Comparison of ENCODE assay signal across 12 cellular contexts in the genomic region with DNA sequence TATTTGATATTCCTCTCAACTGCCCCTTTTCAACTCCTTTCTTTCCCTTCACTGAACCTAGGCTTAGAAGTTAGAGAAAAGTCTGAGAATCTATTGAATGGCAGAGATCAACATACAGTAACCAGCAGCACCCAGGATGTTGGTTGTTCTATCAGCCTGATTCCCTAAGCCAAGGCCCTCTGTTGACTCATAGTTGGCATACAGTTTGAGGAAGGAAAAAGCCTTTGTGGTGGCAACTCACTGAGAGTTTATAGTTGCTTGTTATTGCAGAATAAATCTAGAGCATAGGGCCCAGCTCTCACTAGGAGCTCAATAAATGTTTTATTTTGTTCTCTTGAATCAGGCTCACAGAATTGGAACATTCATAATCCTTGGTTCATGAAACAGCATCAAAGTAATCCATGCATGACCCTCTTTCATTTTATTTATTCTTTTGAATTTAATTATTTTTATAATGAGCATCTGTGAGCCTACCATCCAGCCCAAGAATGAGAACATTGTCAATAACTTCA.
DNase-seq lines count a peak whose midpoint lies in the region; ATAC-seq and TF ChIP-seq lines count a peak whose summit lies in the region.
"Had no signal": no experiment of that assay in that cellular context is flagged by ENCODE, and none has a peak within 500 bp of the region (broad histone marks: within the 10 kb centered on the region; RNA-seq: fewer than 3 reads in every experiment).

No MANE protein-coding gene starts in this region.

- H3K9me3 ChIP-seq in heart left ventricle = no peaks in the 10 kb centered on the region
- H3K9me3 ChIP-seq in left ventricle myocardium inferior (replicated peaks) = no peaks in the 10 kb centered on the region
- H3K9me3 ChIP-seq in upper lobe of right lung = no peaks in the 10 kb centered on the region
- H3K9me3 ChIP-seq in esophagus muscularis mucosa = no peaks in the 10 kb centered on the region
- H3K9me3 ChIP-seq: HAP-1 had no signal

- H3K4me1 Mint-ChIP-seq in stimulated activated effector memory CD8-positive, alpha-beta T cell treated with anti-CD3 and anti-CD28 coated beads, Interleukin-12 subunit alpha, Interleukin-12 subunit beta, amount 100 ng/mL, for 72 hours = no peaks in the 10 kb centered on the region

- POLR2A ChIA-PET in RWPE1 (lab: Yijun Ruan, JAX; ENCODE audit: low non-redundant PET) = no interaction called here

- no peak for DNase-seq in heart left ventricle
- no peak for DNase-seq in left ventricle myocardium inferior
- peak; percentile 58 for DNase-seq in RWPE1 (ENCODE audit: low spot score)
- DNase-seq in foreskin melanocyte = peak; percentile 50
- no peak for DNase-seq in upper lobe of right lung
- no peak for DNase-seq in esophagus muscularis mucosa (ENCODE audit: extremely low spot score)
- no peak for DNase-seq in stimulated activated effector memory CD8-positive, alpha-beta T cell treated with anti-CD3 and anti-CD28 coated beads, Interleukin-12 subunit alpha, Interleukin-12 subunit beta, amount 100 ng/mL, for 72 hours (ENCODE audit: low spot score in 2 of 2)
- DNase-seq: activated T-cell treated with anti-CD3 and anti-CD28 coated beads, Interleukin-2, amount 50 U/mL, for 4 hours; effector memory CD4-positive, alpha-beta T cell had no signal

- no peak for TF ChIP-seq POLR2A in heart left ventricle (IDR thresholded peaks at IDR 0.05)
- TF ChIP-seq POLR2A in esophagus muscularis mucosa (IDR thresholded peaks at IDR 0.05; ENCODE audit: low read depth) = no peak

- no peaks in the 10 kb centered on the region for H3K9me3 Mint-ChIP-seq in stimulated activated effector memory CD8-positive, alpha-beta T cell treated with anti-CD3 and anti-CD28 coated beads, Interleukin-12 subunit alpha, Interleukin-12 subunit beta, amount 100 ng/mL, for 72 hours

- no peak for TF ChIP-seq EP300 in esophagus muscularis mucosa (IDR thresholded peaks at IDR 0.05)

- H3K27ac Mint-ChIP-seq in stimulated activated effector memory CD8-positive, alpha-beta T cell treated with anti-CD3 and anti-CD28 coated beads, Interleukin-12 subunit alpha, Interleukin-12 subunit beta, amount 100 ng/mL, for 72 hours = no peak overlapping the region

- H3K4me3 ChIP-seq in heart left ventricle (no peak overlapping the region), left ventricle myocardium inferior (no peak overlapping the region), upper lobe of right lung (no peak overlapping the region), esophagus muscularis mucosa (no peak overlapping the region)
- H3K4me3 ChIP-seq: HAP-1, SK-N-MC had no signal

- CTCF ChIA-PET in RWPE1 (lab: Yijun Ruan, JAX) = no interaction called here

- H3K27ac ChIP-seq in heart left ventricle (peak overlapping the region in 1 of 12 donors; percentile 59), left ventricle myocardium inferior (replicated peaks) (no peak overlapping the region), RWPE1 (no peak overlapping the region), upper lobe of right lung (no peak overlapping the region), esophagus muscularis mucosa (replicated peaks in 1 of 4) (no peak overlapping the region)
- H3K27ac ChIP-seq: SK-N-MC had no signal

- H3K4me1 ChIP-seq in heart left ventricle (peaks cover 0 to 41% (median 0%) of the 10 kb centered on the region in 12 donors), left ventricle myocardium inferior (no peaks in the 10 kb centered on the region), upper lobe of right lung (no peaks in the 10 kb centered on the region), esophagus muscularis mucosa (peaks cover 0 to 3% (median 0%) of the 10 kb centered on the region in 4 donors)
- H3K4me1 ChIP-seq: HAP-1 had no signal

- H3K4me3 Mint-ChIP-seq in stimulated activated effector memory CD8-positive, alpha-beta T cell treated with anti-CD3 and anti-CD28 coated beads, Interleukin-12 subunit alpha, Interleukin-12 subunit beta, amount 100 ng/mL, for 72 hours = no peak overlapping the region
- H3K4me3 Mint-ChIP-seq: activated T-cell treated with anti-CD3 and anti-CD28 coated beads, Interleukin-2, amount 50 U/mL, for 4 hours had no signal

- ATAC-seq in heart left ventricle (peak in 3 of 4 donors; percentile 36 to 56 (median 47)), upper lobe of right lung (peak; percentile 91), GM18861 (IDR thresholded peaks at IDR 0.05; ENCODE audit: unreplicated experiment) (no peak)
- ATAC-seq in stimulated activated effector memory CD8-positive, alpha-beta T cell treated with anti-CD3 and anti-CD28 coated beads, Interleukin-12 subunit alpha, Interleukin-12 subunit beta, amount 100 ng/mL, for 72 hours = no peak
- ATAC-seq: activated T-cell treated with anti-CD3 and anti-CD28 coated beads, Interleukin-2, amount 50 U/mL, for 4 hours had no signal

- intact Hi-C loops in heart left ventricle (cut with DNase I) (no loop called here), left ventricle myocardium inferior (cut with micrococcal nuclease) (no loop called here), upper lobe of right lung (cut with DNase I) (no loop called here), esophagus muscularis mucosa (cut with DNase I) (no loop called here)

- TF ChIP-seq CTCF in heart left ventricle (IDR thresholded peaks at IDR 0.05) (no peak), left ventricle myocardium inferior (IDR thresholded peaks at IDR 0.05; ENCODE audit: borderline replicate concordance) (no peak), RWPE1 (conservative IDR thresholded peaks at IDR 0.05; ENCODE audit: low read depth) (no peak), upper lobe of right lung (IDR thresholded peaks at IDR 0.05) (no peak), esophagus muscularis mucosa (IDR thresholded peaks at IDR 0.05) (no peak)

- H3K27me3 ChIP-seq in heart left ventricle (no peaks in the 10 kb centered on the region), left ventricle myocardium inferior (ENCODE audit: low read depth) (no peaks in the 10 kb centered on the region), upper lobe of right lung (no peaks in the 10 kb centered on the region), esophagus muscularis mucosa (no peaks in the 10 kb centered on the region)

- H3K36me3 ChIP-seq in heart left ventricle = no peaks in the 10 kb centered on the region
- no peaks in the 10 kb centered on the region for H3K36me3 ChIP-seq in left ventricle myocardium inferior
- H3K36me3 ChIP-seq in upper lobe of right lung = no peaks in the 10 kb centered on the region
- no peaks in the 10 kb centered on the region for H3K36me3 ChIP-seq in esophagus muscularis mucosa
- H3K36me3 ChIP-seq: HAP-1 had no signal

- H3K36me3 Mint-ChIP-seq in stimulated activated effector memory CD8-positive, alpha-beta T cell treated with anti-CD3 and anti-CD28 coated beads, Interleukin-12 subunit alpha, Interleukin-12 subunit beta, amount 100 ng/mL, for 72 hours = no peaks in the 10 kb centered on the region

Comparison
In these comparisons a context has a peak if more than half of its experiments do, and no peak if none do; other contexts are left out.
1. ATAC-seq: peak in heart left ventricle (3 of 4) and upper lobe of right lung (single experiment); none in GM18861 (single experiment) and stimulated activated effector memory CD8-positive, alpha-beta T cell treated with anti-CD3 and anti-CD28 coated beads, Interleukin-12 subunit alpha, Interleukin-12 subunit beta, amount 100 ng/mL, for 72 hours (single experiment).
2. DNase-seq: peak in RWPE1 (single experiment) and foreskin melanocyte (single experiment); none in heart left ventricle (0 of 5), left ventricle myocardium inferior (single experiment), upper lobe of right lung (single experiment), esophagus muscularis mucosa (single experiment) and stimulated activated effector memory CD8-positive, alpha-beta T cell treated with anti-CD3 and anti-CD28 coated beads, Interleukin-12 subunit alpha, Interleukin-12 subunit beta, amount 100 ng/mL, for 72 hours (0 of 2).